16 cellular contexts compared by ENCODE assay signal in the genomic region with DNA sequence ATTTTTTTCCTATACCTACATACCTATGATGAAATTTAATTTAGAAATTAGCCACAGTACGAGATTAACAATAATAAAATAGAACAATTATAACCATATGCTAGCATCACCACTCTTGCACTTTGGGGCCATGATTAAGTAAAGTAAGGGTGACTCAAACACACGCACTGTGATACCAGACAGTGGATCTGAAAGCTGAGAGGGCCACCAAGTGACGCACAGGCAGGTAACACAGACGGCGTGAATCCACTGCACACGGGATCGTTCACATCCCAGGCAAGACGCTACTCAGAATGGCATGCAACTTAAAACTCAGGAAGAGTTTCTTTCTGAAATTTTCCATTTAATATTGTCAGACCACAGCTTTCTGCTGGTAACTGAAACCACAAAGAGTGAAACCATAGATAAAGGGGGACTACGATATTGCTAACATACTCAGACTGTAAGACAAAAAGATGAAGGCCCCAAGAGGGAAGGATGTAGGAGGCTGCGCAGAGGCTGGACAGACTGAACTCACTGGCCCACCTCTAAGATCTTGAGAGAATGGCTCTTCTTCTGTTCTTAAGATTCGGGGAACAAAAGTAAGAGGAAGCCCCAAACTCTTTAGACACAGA. TPM values are rescaled to one million over a fixed set of nuclear protein-coding genes. Genes with fewer than 3 reads are reported as not detected.
A peak's percentile ranks its signal among the peaks of the same experiment; 100 is the strongest.
DNase-seq lines count a peak whose midpoint lies in the region; ATAC-seq and TF ChIP-seq lines count a peak whose summit lies in the region.
"Had no signal": no experiment of that assay in that cellular context is flagged by ENCODE, and none has a peak within 500 bp of the region (broad histone marks: within the 10 kb centered on the region; RNA-seq: fewer than 3 reads in every experiment).

No MANE protein-coding gene starts in this region.

- H3K4me3 Mint-ChIP-seq in activated CD4-positive, alpha-beta T cell treated with anti-CD3 and anti-CD28 coated beads, Interleukin-2, amount 10 ng/mL, durations not matched to agents 24 days and 14 days = peak overlapping the region; percentile 46
- no peak overlapping the region for H3K4me3 Mint-ChIP-seq in WTC11
- H3K4me3 Mint-ChIP-seq in stimulated activated naive CD8-positive, alpha-beta T cell treated with anti-CD3 and anti-CD28 coated beads, Interleukin-15, amount 100 ng/mL, for 72 hours = peak overlapping the region; percentile 46 to 81

- DNase-seq in activated CD4-positive, alpha-beta T cell treated with anti-CD3 and anti-CD28 coated beads, Interleukin-2, amount 10 ng/mL, durations not matched to agents 24 days and 14 days = no peak
- DNase-seq in activated CD4-positive, alpha-beta T cell treated with anti-CD3 and anti-CD28 coated beads for 4 hours = no peak
- DNase-seq in WTC11 (ENCODE audit: low spot score) = no peak
- peak; percentile 30 for DNase-seq in fibroblast of the aortic adventitia (ENCODE audit: low read depth)
- peak in 1 of 2 donors; percentile 34 for DNase-seq in stimulated activated naive CD8-positive, alpha-beta T cell treated with anti-CD3 and anti-CD28 coated beads, Interleukin-15, amount 100 ng/mL, for 72 hours
- no peak for DNase-seq in mesenteric fat pad (ENCODE audit: low spot score)
- DNase-seq in NCI-H2227 (lab: John Stamatoyannopoulos, UW; ENCODE audit: unreplicated experiment) = no peak
- DNase-seq: activated CD8-positive, alpha-beta memory T cell treated with anti-CD3 and anti-CD28 coated beads for 24 hours; GOT3; left cardiac atrium; Right ventricle myocardium superior had no signal

- H3K36me3 Mint-ChIP-seq in activated CD4-positive, alpha-beta T cell treated with anti-CD3 and anti-CD28 coated beads, Interleukin-2, amount 10 ng/mL, durations not matched to agents 24 days and 14 days (ENCODE audit: low read depth) = peaks cover 32% of the 10 kb centered on the region
- H3K36me3 Mint-ChIP-seq in WTC11 = peaks cover 19% of the 10 kb centered on the region

- TF ChIP-seq CTCF in WTC11 (IDR thresholded peaks at IDR 0.05) (no peak), fibroblast of the aortic adventitia (IDR thresholded peaks at IDR 0.05; ENCODE audit: insufficient read depth, low read length) (no peak)

- POLR2A ChIA-PET in WTC11 (lab: Charles Lee) = no interaction called here

- CTCF ChIA-PET in WTC11 (lab: Charles Lee) = interaction anchor here (3.7 kb wide), 1 partner anchor 18 kb away, joined by 21 read pairs; a partner anchor contains a TSS

- peak overlapping the region; percentile 72 for H3K27ac Mint-ChIP-seq in activated CD4-positive, alpha-beta T cell treated with anti-CD3 and anti-CD28 coated beads, Interleukin-2, amount 10 ng/mL, durations not matched to agents 24 days and 14 days
- peak overlapping the region; percentile 62; the same call in 1 of the 2 replicates for H3K27ac Mint-ChIP-seq in WTC11
- peak overlapping the region in 1 of 2 donors; percentile 96 for H3K27ac Mint-ChIP-seq in stimulated activated naive CD8-positive, alpha-beta T cell treated with anti-CD3 and anti-CD28 coated beads, Interleukin-15, amount 100 ng/mL, for 72 hours

- H3K4me3 ChIP-seq in fibroblast of the aortic adventitia (ENCODE audit: low read depth, low read length) = peak overlapping the region; percentile 6

- H3K27me3 Mint-ChIP-seq in activated CD4-positive, alpha-beta T cell treated with anti-CD3 and anti-CD28 coated beads, Interleukin-2, amount 10 ng/mL, durations not matched to agents 24 days and 14 days = no peaks in the 10 kb centered on the region
- H3K27me3 Mint-ChIP-seq in WTC11 (ENCODE audit: low read depth) = no peaks in the 10 kb centered on the region
- H3K27me3 Mint-ChIP-seq in stimulated activated naive CD8-positive, alpha-beta T cell treated with anti-CD3 and anti-CD28 coated beads, Interleukin-15, amount 100 ng/mL, for 72 hours = no peaks in the 10 kb centered on the region

- no peaks in the 10 kb centered on the region for H3K9me3 Mint-ChIP-seq in activated CD4-positive, alpha-beta T cell treated with anti-CD3 and anti-CD28 coated beads, Interleukin-2, amount 10 ng/mL, durations not matched to agents 24 days and 14 days
- peaks cover 8% of the 10 kb centered on the region for H3K9me3 Mint-ChIP-seq in WTC11
- peaks cover 0 to 9% of the 10 kb centered on the region in 2 donors for H3K9me3 Mint-ChIP-seq in stimulated activated naive CD8-positive, alpha-beta T cell treated with anti-CD3 and anti-CD28 coated beads, Interleukin-15, amount 100 ng/mL, for 72 hours

- no peak for ATAC-seq in WTC11
- peak; percentile 92 for ATAC-seq in stimulated activated naive CD8-positive, alpha-beta T cell treated with anti-CD3 and anti-CD28 coated beads, Interleukin-15, amount 100 ng/mL, for 72 hours
- no peak for ATAC-seq in HG02610 (IDR thresholded peaks at IDR 0.05; ENCODE audit: unreplicated experiment)
- ATAC-seq: left cardiac atrium had no signal

- intact Hi-C loops in activated CD4-positive, alpha-beta T cell treated with anti-CD3 and anti-CD28 coated beads, Interleukin-2, amount 10 ng/mL, durations not matched to agents 24 days and 14 days (cut with micrococcal nuclease) = loop anchor here (2.0 to 5.0 kb wide), 2 partner anchors 17 to 328 kb away; no protein-coding TSS in a partner anchor

- peaks cover 46% of the 10 kb centered on the region for H3K4me1 Mint-ChIP-seq in activated CD4-positive, alpha-beta T cell treated with anti-CD3 and anti-CD28 coated beads, Interleukin-2, amount 10 ng/mL, durations not matched to agents 24 days and 14 days
- peaks cover 70% of the 10 kb centered on the region for H3K4me1 Mint-ChIP-seq in WTC11
- peaks cover 63% of the 10 kb centered on the region for H3K4me1 Mint-ChIP-seq in stimulated activated naive CD8-positive, alpha-beta T cell treated with anti-CD3 and anti-CD28 coated beads, Interleukin-15, amount 100 ng/mL, for 72 hours

TF ChIP-seq in WTC11, 78 proteins besides CTCF, POLR2A, EP300 and RAD21:
- TF ChIP-seq, protein P1, sequence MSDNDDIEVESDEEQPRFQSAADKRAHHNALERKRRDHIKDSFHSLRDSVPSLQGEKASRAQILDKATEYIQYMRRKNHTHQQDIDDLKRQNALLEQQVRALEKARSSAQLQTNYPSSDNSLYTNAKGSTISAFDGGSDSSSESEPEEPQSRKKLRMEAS (CRISPR knock-in tag; IDR thresholded peaks at IDR 0.05) = no peak
- TF ChIP-seq, protein P2, sequence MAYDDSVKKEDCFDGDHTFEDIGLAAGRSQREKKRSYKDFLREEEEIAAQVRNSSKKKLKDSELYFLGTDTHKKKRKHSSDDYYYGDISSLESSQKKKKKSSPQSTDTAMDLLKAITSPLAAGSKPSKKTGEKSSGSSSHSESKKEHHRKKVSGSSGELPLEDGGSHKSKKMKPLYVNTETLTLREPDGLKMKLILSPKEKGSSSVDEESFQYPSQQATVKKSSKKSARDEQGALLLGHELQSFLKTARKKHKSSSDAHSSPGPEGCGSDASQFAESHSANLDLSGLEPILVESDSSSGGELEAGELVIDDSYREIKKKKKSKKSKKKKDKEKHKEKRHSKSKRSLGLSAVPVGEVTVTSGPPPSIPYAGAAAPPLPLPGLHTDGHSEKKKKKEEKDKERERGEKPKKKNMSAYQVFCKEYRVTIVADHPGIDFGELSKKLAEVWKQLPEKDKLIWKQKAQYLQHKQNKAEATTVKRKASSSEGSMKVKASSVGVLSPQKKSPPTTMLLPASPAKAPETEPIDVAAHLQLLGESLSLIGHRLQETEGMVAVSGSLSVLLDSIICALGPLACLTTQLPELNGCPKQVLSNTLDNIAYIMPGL (CRISPR knock-in tag; IDR thresholded peaks at IDR 0.05) = no peak
- TF ChIP-seq NFYB (CRISPR knock-in tag; conservative IDR thresholded peaks at IDR 0.05; ENCODE audit: low read depth) (no peak), NR3C1 (CRISPR knock-in tag; conservative IDR thresholded peaks at IDR 0.05; ENCODE audit: low read depth) (no peak), ZNF423 (CRISPR knock-in tag; IDR thresholded peaks at IDR 0.05) (no peak), ZNF263 (CRISPR knock-in tag; IDR thresholded peaks at IDR 0.05; ENCODE audit: low read depth) (no peak), JAZF1 (CRISPR knock-in tag; IDR thresholded peaks at IDR 0.05) (no peak), JUN (CRISPR knock-in tag; IDR thresholded peaks at IDR 0.05) (no peak)
- TF ChIP-seq, protein P3, sequence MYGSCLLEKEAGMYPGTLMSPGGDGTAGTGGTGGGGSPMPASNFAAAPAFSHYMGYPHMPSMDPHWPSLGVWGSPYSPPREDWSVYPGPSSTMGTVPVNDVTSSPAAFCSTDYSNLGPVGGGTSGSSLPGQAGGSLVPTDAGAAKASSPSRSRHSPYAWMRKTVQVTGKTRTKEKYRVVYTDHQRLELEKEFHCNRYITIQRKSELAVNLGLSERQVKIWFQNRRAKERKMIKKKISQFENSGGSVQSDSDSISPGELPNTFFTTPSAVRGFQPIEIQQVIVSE (CRISPR knock-in tag; IDR thresholded peaks at IDR 0.05; ENCODE audit: borderline replicate concordance) = no peak
- TF ChIP-seq, protein P4, sequence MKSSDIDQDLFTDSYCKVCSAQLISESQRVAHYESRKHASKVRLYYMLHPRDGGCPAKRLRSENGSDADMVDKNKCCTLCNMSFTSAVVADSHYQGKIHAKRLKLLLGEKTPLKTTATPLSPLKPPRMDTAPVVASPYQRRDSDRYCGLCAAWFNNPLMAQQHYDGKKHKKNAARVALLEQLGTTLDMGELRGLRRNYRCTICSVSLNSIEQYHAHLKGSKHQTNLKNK (CRISPR knock-in tag; IDR thresholded peaks at IDR 0.05) = no peak

RNA-seq across cellular contexts. Expression of a gene that starts 17.9 kb away (rescaled TPM):
- 47.5 and 49.9 TPM in 2 replicates for total RNA-seq in activated CD4-positive, alpha-beta T cell treated with anti-CD3 and anti-CD28 coated beads, Interleukin-2, amount 10 ng/mL, durations not matched to agents 24 days and 14 days
- 161 to 171 TPM (median 162 TPM) in 3 replicates for total RNA-seq in WTC11 (2021)
- total RNA-seq in fibroblast of the aortic adventitia (ENCODE audit: low replicate concordance) = 95.5 and 171 TPM in 2 replicates
- 170 TPM for total RNA-seq in mesenteric fat pad

RNA-seq across cellular contexts. Expression of a gene that starts 35.6 kb away (rescaled TPM):
- not detected in 2 replicates for total RNA-seq in activated CD4-positive, alpha-beta T cell treated with anti-CD3 and anti-CD28 coated beads, Interleukin-2, amount 10 ng/mL, durations not matched to agents 24 days and 14 days
- total RNA-seq in WTC11 (2021) (not detected in 3 replicates), fibroblast of the aortic adventitia (ENCODE audit: low replicate concordance) (not detected in 2 replicates), mesenteric fat pad (not detected)
- total RNA-seq: bronchial epithelial cell, left cardiac atrium, NCI-H460, omental fat pad, Right ventricle myocardium superior, urinary bladder had no signal
